ENCODE assay signal across 1 cellular context in the genomic region with DNA sequence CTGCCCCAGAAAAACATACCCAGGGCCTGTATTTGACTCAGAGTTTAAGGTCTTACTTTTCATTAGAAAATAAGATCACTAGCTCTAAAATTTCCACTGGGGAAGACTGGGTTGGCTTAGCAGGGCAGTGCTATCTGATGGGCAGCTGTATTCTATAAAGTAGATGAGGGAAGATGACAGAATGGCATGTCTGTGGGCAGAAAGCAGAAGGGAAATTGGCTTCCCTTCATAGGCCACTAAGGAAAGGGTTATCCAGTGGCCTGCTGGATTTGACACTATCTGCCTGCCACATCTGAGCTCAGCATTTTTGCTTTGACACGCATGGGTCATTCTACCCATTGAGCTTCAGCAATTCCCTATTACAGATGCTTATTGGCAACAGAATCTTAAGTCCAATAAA.
TF ChIP-seq lines count a peak whose summit lies in the region.

No MANE protein-coding gene starts in this region.

TF ChIP-seq in H1, 55 proteins besides CTCF, POLR2A, EP300 and RAD21:
- TF ChIP-seq JUN (IDR thresholded peaks at IDR 0.05; ENCODE audit: low read depth, low read length) (no peak), EZH2 (IDR thresholded peaks at IDR 0.05; ENCODE audit: low read depth, low read length, severe bottlenecking) (no peak), NANOG (IDR thresholded peaks at IDR 0.05; ENCODE audit: insufficient read depth, low read depth, low read length, poor library complexity, severe bottlenecking) (no peak), CTBP2 (IDR thresholded peaks at IDR 0.05; ENCODE audit: borderline replicate concordance, insufficient read depth, insufficient read length, low read length) (no peak), RXRA (IDR thresholded peaks at IDR 0.05; ENCODE audit: insufficient read depth, low read depth, low read length) (no peak), KDM5A (IDR thresholded peaks at IDR 0.05; ENCODE audit: low read length) (no peak), CHD2 (IDR thresholded peaks at IDR 0.05; ENCODE audit: low read length) (no peak), JUND (IDR thresholded peaks at IDR 0.05; ENCODE audit: low read length) (no peak), GTF2F1 (IDR thresholded peaks at IDR 0.05; ENCODE audit: borderline replicate concordance, low read depth, low read length) (no peak), FOSL1 (IDR thresholded peaks at IDR 0.05; ENCODE audit: insufficient read depth, low read depth, low read length) (no peak)
- TF ChIP-seq, protein P1, sequence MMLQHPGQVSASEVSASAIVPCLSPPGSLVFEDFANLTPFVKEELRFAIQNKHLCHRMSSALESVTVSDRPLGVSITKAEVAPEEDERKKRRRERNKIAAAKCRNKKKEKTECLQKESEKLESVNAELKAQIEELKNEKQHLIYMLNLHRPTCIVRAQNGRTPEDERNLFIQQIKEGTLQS (IDR thresholded peaks at IDR 0.05; ENCODE audit: insufficient read depth, low read depth, low read length), result no peak
